In genomic region chr12:93860659-93861373, GRCh38 we compare ENCODE assay signal across 25 cellular contexts.
A peak's percentile ranks its signal among the peaks of the same experiment; 100 is the strongest.
DNase-seq lines count a peak whose midpoint lies in the region; ATAC-seq, FAIRE-seq and TF ChIP-seq lines count a peak whose summit lies in the region.
"Had no signal": no experiment of that assay in that cellular context is flagged by ENCODE, and none has a peak within 500 bp of the region (broad histone marks: within the 10 kb centered on the region; RNA-seq: fewer than 3 reads in every experiment).

No MANE protein-coding gene starts in this region.

- H3K4me1 Mint-ChIP-seq in activated naive CD8-positive, alpha-beta T cell treated with anti-CD3 and anti-CD28 coated beads, Interleukin-2, amount 50 U/mL, for 24 hours = peaks cover 8% of the 10 kb centered on the region

- H3K27ac Mint-ChIP-seq in activated naive CD8-positive, alpha-beta T cell treated with anti-CD3 and anti-CD28 coated beads, Interleukin-2, amount 50 U/mL, for 24 hours = peak overlapping the region; percentile 73

- H3K9me3 ChIP-seq in suprapubic skin = peaks cover 9% of the 10 kb centered on the region

- no peak overlapping the region for H3K4me3 ChIP-seq in suprapubic skin

- no peaks in the 10 kb centered on the region for H3K27me3 Mint-ChIP-seq in activated naive CD8-positive, alpha-beta T cell treated with anti-CD3 and anti-CD28 coated beads, Interleukin-2, amount 50 U/mL, for 24 hours

- WGBS in suprapubic skin = 90% methylated on average over 7 of the region's 7 CpGs

- FAIRE-seq in GM12892 (lab: Jason Lieb, UNC) = peak; percentile 53
- no peak for FAIRE-seq in frontal cortex (lab: Jason Lieb, UNC)
- FAIRE-seq: GM12891, kidney had no signal

- peaks cover 19% of the 10 kb centered on the region for H3K36me3 Mint-ChIP-seq in activated naive CD8-positive, alpha-beta T cell treated with anti-CD3 and anti-CD28 coated beads, Interleukin-2, amount 50 U/mL, for 24 hours (ENCODE audit: low read depth)

- peaks cover 9% of the 10 kb centered on the region for H3K4me1 ChIP-seq in suprapubic skin

- no peak for TF ChIP-seq POLR2A in GM12892 (IDR thresholded peaks at IDR 0.05; ENCODE audit: low read depth, low read length)
- TF ChIP-seq POLR2A in suprapubic skin (IDR thresholded peaks at IDR 0.05) = no peak

- H3K9me3 Mint-ChIP-seq in activated naive CD8-positive, alpha-beta T cell treated with anti-CD3 and anti-CD28 coated beads, Interleukin-2, amount 50 U/mL, for 24 hours = peaks cover 23% of the 10 kb centered on the region

- no peaks in the 10 kb centered on the region for H3K36me3 ChIP-seq in suprapubic skin
- H3K36me3 ChIP-seq: neutrophil had no signal

- peak; percentile 43 for DNase-seq in NCI-H82 (lab: John Stamatoyannopoulos, UW)
- DNase-seq in NCI-H82 treated with DMSO at 0.1 percent for 48 hours (lab: John Stamatoyannopoulos, UW; ENCODE audit: unreplicated experiment) = no peak
- DNase-seq in GM12892 (ENCODE audit: insufficient read length) = no peak
- DNase-seq in activated naive CD8-positive, alpha-beta T cell treated with anti-CD3 and anti-CD28 coated beads, Interleukin-2, amount 50 U/mL, for 24 hours = no peak
- peak; percentile 58 for DNase-seq in left kidney (ENCODE audit: low read depth, low spot score)
- DNase-seq in frontal cortex (ENCODE audit: low spot score in 2 of 2) = no peak
- no peak for DNase-seq in suprapubic skin (ENCODE audit: low spot score in 2 of 2)
- DNase-seq: 8988T; activated CD8-positive, alpha-beta memory T cell treated with anti-CD3 and anti-CD28 coated beads, Interleukin-2, amount 50 U/mL, for 4 hours; activated gamma-delta T cell treated with Interleukin-2 at 50 U/mL for 16 hours; amygdala; caudate nucleus; DND-41; glutamatergic neuron; H7; Karpas-422; kidney; MV-4-11; NCI-H187 treated with DMSO at 0.1 percent for 48 hours; NCI-H748 treated with DMSO at 0.1 percent for 48 hours; SK-N-SH; stimulated activated CD8-positive, alpha-beta memory T cell treated with anti-CD3 and anti-CD28 coated beads, Interleukin-4, amount 100 ng/mL, for 48 hours had no signal

- TF ChIP-seq CTCF in suprapubic skin (IDR thresholded peaks at IDR 0.05) = no peak

- no peak overlapping the region for H3K4me3 Mint-ChIP-seq in activated naive CD8-positive, alpha-beta T cell treated with anti-CD3 and anti-CD28 coated beads, Interleukin-2, amount 50 U/mL, for 24 hours

- H3K27ac ChIP-seq in suprapubic skin = no peak overlapping the region
- H3K27ac ChIP-seq: neutrophil had no signal

- H3K27me3 ChIP-seq in suprapubic skin = no peaks in the 10 kb centered on the region
- H3K27me3 ChIP-seq: neutrophil had no signal

- TF ChIP-seq EP300 in suprapubic skin (IDR thresholded peaks at IDR 0.05) = no peak

- ATAC-seq in activated naive CD8-positive, alpha-beta T cell treated with anti-CD3 and anti-CD28 coated beads, Interleukin-2, amount 50 U/mL, for 24 hours = no peak
- no peak for ATAC-seq in HG02840 (IDR thresholded peaks at IDR 0.05; ENCODE audit: low FRiP score, unreplicated experiment)

Comparison
In these comparisons a context has a peak if more than half of its experiments do, and no peak if none do; other contexts are left out.
1. DNase-seq: peak in NCI-H82 (single experiment) and left kidney (single experiment); none in NCI-H82 treated with DMSO at 0.1 percent for 48 hours (single experiment), GM12892 (single experiment), activated naive CD8-positive, alpha-beta T cell treated with anti-CD3 and anti-CD28 coated beads, Interleukin-2, amount 50 U/mL, for 24 hours (single experiment), frontal cortex (0 of 2) and suprapubic skin (0 of 2).